Comparison of ENCODE assay signal across 1 cellular context in the genomic region with DNA sequence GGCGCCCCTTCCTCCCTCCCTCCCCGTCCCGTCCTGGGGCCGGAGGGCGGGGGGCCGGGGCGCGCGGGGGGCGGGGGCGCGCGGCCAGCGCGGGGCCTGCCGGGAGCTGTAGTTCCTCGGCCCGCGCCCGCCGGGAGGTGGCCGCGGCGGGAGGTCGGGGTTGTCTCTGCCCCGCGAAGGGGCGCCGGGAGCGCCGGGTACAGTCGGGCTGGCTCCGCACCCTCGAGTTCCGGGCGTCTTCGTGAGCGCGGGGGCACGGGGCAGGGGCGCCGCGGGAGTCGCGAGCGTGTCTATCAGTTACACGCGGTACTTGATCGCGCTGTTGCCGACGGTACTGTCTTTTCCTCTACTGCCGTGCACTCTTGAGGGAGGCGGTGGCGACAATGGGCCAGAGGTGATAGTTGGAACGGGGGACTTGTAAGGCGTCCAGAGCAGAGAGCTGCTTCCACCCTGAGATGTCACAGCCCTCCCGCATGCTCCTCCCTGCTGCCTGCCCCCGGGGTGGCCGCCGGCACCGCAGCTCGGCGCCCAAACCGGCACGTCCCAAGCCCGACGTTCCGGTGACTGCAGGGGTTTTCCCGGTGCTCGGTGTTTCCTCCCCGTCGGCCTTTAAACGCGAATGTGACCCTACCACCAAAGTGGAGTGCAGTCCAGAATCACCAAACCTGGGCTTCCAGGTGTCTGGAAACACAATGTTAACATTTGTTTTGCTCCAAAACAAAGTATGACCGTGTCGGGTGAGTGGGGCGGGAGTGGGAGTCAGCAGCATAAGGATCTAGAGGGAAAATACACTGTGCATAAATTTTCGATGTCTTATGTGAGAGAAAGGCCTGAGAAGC.
TF ChIP-seq lines count a peak whose summit lies in the region.

A gene (minus strand): TSS at position 48 of the 839 bp plus-strand sequence. CDS start 8,309 bp downstream, outside the sequence.

TF ChIP-seq in HepG2, 621 proteins besides CTCF, POLR2A, EP300 and RAD21 (continued from another document):
- TF ChIP-seq, protein P1, sequence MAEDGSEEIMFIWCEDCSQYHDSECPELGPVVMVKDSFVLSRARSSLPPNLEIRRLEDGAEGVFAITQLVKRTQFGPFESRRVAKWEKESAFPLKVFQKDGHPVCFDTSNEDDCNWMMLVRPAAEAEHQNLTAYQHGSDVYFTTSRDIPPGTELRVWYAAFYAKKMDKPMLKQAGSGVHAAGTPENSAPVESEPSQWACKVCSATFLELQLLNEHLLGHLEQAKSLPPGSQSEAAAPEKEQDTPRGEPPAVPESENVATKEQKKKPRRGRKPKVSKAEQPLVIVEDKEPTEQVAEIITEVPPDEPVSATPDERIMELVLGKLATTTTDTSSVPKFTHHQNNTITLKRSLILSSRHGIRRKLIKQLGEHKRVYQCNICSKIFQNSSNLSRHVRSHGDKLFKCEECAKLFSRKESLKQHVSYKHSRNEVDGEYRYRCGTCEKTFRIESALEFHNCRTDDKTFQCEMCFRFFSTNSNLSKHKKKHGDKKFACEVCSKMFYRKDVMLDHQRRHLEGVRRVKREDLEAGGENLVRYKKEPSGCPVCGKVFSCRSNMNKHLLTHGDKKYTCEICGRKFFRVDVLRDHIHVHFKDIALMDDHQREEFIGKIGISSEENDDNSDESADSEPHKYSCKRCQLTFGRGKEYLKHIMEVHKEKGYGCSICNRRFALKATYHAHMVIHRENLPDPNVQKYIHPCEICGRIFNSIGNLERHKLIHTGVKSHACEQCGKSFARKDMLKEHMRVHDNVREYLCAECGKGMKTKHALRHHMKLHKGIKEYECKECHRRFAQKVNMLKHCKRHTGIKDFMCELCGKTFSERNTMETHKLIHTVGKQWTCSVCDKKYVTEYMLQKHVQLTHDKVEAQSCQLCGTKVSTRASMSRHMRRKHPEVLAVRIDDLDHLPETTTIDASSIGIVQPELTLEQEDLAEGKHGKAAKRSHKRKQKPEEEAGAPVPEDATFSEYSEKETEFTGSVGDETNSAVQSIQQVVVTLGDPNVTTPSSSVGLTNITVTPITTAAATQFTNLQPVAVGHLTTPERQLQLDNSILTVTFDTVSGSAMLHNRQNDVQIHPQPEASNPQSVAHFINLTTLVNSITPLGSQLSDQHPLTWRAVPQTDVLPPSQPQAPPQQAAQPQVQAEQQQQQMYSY (CRISPR knock-in tag; IDR thresholded peaks at IDR 0.05) = no peak
- TF ChIP-seq FOXO1 (CRISPR knock-in tag; IDR thresholded peaks at IDR 0.05) (0 out of 2 replicates have a peak, but pooled peaks have one; percentile 4), MBD4 (IDR thresholded peaks at IDR 0.05; ENCODE audit: borderline replicate concordance, low read length) (no peak), ZNF292 (CRISPR knock-in tag; IDR thresholded peaks at IDR 0.05; ENCODE audit: borderline replicate concordance, low read depth) (0 out of 2 replicates have a peak, but pooled peaks have one; percentile 36), ZNF451 (CRISPR knock-in tag; IDR thresholded peaks at IDR 0.05) (no peak), KLF9 (CRISPR knock-in tag; IDR thresholded peaks at IDR 0.05; ENCODE audit: low read depth) (no peak), ZNF20 (CRISPR knock-in tag; IDR thresholded peaks at IDR 0.05) (no peak), ESRRA (CRISPR knock-in tag; IDR thresholded peaks at IDR 0.05; ENCODE audit: low read depth) (no peak), STAT5B (CRISPR knock-in tag; IDR thresholded peaks at IDR 0.05) (no peak), ZNF34 (CRISPR knock-in tag; IDR thresholded peaks at IDR 0.05; ENCODE audit: borderline replicate concordance) (0 out of 2 replicates have a peak, but pooled peaks have one; percentile 61), ZBTB20 (CRISPR knock-in tag; IDR thresholded peaks at IDR 0.05; ENCODE audit: borderline replicate concordance, low read depth) (peak; percentile 68), ZNF441 (CRISPR knock-in tag; IDR thresholded peaks at IDR 0.05; ENCODE audit: borderline replicate concordance) (peak; percentile 45; the same call in 1 of the 2 replicates), ATAD3A (CRISPR knock-in tag; IDR thresholded peaks at IDR 0.05) (no peak), CENPT (CRISPR knock-in tag; IDR thresholded peaks at IDR 0.05; ENCODE audit: low read depth) (no peak), TOPORS (CRISPR knock-in tag; IDR thresholded peaks at IDR 0.05) (0 out of 2 replicates have a peak, but pooled peaks have one; percentile 13), EEA1 (CRISPR knock-in tag; IDR thresholded peaks at IDR 0.05; ENCODE audit: borderline replicate concordance) (no peak), JUN (CRISPR knock-in tag; IDR thresholded peaks at IDR 0.05) (no peak)
- TF ChIP-seq, protein P2, sequence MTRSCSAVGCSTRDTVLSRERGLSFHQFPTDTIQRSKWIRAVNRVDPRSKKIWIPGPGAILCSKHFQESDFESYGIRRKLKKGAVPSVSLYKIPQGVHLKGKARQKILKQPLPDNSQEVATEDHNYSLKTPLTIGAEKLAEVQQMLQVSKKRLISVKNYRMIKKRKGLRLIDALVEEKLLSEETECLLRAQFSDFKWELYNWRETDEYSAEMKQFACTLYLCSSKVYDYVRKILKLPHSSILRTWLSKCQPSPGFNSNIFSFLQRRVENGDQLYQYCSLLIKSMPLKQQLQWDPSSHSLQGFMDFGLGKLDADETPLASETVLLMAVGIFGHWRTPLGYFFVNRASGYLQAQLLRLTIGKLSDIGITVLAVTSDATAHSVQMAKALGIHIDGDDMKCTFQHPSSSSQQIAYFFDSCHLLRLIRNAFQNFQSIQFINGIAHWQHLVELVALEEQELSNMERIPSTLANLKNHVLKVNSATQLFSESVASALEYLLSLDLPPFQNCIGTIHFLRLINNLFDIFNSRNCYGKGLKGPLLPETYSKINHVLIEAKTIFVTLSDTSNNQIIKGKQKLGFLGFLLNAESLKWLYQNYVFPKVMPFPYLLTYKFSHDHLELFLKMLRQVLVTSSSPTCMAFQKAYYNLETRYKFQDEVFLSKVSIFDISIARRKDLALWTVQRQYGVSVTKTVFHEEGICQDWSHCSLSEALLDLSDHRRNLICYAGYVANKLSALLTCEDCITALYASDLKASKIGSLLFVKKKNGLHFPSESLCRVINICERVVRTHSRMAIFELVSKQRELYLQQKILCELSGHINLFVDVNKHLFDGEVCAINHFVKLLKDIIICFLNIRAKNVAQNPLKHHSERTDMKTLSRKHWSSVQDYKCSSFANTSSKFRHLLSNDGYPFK (CRISPR knock-in tag; IDR thresholded peaks at IDR 0.05; ENCODE audit: borderline replicate concordance) = peak; percentile 80
- TF ChIP-seq, protein P3, sequence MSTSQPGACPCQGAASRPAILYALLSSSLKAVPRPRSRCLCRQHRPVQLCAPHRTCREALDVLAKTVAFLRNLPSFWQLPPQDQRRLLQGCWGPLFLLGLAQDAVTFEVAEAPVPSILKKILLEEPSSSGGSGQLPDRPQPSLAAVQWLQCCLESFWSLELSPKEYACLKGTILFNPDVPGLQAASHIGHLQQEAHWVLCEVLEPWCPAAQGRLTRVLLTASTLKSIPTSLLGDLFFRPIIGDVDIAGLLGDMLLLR (CRISPR knock-in tag; IDR thresholded peaks at IDR 0.05) = peak; percentile 84
- TF ChIP-seq, protein P4, sequence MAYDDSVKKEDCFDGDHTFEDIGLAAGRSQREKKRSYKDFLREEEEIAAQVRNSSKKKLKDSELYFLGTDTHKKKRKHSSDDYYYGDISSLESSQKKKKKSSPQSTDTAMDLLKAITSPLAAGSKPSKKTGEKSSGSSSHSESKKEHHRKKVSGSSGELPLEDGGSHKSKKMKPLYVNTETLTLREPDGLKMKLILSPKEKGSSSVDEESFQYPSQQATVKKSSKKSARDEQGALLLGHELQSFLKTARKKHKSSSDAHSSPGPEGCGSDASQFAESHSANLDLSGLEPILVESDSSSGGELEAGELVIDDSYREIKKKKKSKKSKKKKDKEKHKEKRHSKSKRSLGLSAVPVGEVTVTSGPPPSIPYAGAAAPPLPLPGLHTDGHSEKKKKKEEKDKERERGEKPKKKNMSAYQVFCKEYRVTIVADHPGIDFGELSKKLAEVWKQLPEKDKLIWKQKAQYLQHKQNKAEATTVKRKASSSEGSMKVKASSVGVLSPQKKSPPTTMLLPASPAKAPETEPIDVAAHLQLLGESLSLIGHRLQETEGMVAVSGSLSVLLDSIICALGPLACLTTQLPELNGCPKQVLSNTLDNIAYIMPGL (CRISPR knock-in tag; IDR thresholded peaks at IDR 0.05; ENCODE audit: borderline replicate concordance in 1 of 2, low read depth in 1 of 2) = peak in 1 of 2 experiments; percentile 51; a peak in 2 of 4 replicates
- TF ChIP-seq, protein P5, sequence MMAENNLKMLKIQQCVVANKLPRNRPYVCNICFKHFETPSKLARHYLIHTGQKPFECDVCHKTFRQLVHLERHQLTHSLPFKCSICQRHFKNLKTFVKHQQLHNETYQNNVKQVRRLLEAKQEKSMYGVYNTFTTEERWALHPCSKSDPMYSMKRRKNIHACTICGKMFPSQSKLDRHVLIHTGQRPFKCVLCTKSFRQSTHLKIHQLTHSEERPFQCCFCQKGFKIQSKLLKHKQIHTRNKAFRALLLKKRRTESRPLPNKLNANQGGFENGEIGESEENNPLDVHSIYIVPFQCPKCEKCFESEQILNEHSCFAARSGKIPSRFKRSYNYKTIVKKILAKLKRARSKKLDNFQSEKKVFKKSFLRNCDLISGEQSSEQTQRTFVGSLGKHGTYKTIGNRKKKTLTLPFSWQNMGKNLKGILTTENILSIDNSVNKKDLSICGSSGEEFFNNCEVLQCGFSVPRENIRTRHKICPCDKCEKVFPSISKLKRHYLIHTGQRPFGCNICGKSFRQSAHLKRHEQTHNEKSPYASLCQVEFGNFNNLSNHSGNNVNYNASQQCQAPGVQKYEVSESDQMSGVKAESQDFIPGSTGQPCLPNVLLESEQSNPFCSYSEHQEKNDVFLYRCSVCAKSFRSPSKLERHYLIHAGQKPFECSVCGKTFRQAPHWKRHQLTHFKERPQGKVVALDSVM (CRISPR knock-in tag; IDR thresholded peaks at IDR 0.05) = no peak
- TF ChIP-seq, protein P6, sequence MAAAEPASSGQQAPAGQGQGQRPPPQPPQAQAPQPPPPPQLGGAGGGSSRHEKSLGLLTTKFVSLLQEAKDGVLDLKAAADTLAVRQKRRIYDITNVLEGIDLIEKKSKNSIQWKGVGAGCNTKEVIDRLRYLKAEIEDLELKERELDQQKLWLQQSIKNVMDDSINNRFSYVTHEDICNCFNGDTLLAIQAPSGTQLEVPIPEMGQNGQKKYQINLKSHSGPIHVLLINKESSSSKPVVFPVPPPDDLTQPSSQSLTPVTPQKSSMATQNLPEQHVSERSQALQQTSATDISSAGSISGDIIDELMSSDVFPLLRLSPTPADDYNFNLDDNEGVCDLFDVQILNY (CRISPR knock-in tag; conservative IDR thresholded peaks at IDR 0.05) = no peak
- TF ChIP-seq, protein P7, sequence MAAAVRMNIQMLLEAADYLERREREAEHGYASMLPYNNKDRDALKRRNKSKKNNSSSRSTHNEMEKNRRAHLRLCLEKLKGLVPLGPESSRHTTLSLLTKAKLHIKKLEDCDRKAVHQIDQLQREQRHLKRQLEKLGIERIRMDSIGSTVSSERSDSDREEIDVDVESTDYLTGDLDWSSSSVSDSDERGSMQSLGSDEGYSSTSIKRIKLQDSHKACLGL (CRISPR knock-in tag; IDR thresholded peaks at IDR 0.05) = no peak; the same call in 1 of the 2 replicates
